16 cellular contexts compared by ENCODE assay signal in the genomic region with DNA sequence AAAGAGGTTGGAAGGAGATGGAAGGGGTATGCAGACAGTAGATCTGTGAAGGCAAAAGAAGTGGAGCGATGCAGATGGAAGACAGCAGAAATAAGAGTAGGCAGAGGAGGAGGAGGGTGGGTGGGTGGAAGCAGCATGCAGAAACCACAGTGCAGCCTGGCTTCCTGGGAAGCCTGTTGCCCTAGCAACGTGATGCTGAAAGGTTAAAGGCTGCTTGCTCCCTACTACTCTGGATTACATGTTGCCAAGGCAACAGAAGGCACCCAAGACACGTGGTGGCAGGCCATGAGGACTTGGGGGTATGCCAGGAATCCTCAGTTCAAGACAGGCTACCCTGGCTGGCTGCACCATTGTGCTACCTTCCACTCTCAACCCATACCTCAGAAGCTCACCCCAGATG.
A peak's percentile ranks its signal among the peaks of the same experiment; 100 is the strongest.
DNase-seq lines count a peak whose midpoint lies in the region; ATAC-seq, FAIRE-seq and TF ChIP-seq lines count a peak whose summit lies in the region.
"Had no signal": no experiment of that assay in that cellular context is flagged by ENCODE, and none has a peak within 500 bp of the region (broad histone marks: within the 10 kb centered on the region; RNA-seq: fewer than 3 reads in every experiment).

No MANE protein-coding gene starts in this region.

- H3K36me3 Mint-ChIP-seq in endodermal cell (ENCODE audit: low read depth), result no peaks in the 10 kb centered on the region

- peaks cover 24% of the 10 kb centered on the region for H3K27me3 ChIP-seq in endodermal cell (ENCODE audit: control insufficient read depth, insufficient read depth, low read length, poor library complexity, severe bottlenecking)
- H3K27me3 ChIP-seq: Peyer's patch had no signal

- no peak overlapping the region for H3K9ac ChIP-seq in endodermal cell (ENCODE audit: extremely low read depth, low read length, poor library complexity, severe bottlenecking)

- H3K4me1 ChIP-seq in endodermal cell (ENCODE audit: control insufficient read depth, insufficient read depth, low read length), result peaks cover 22% of the 10 kb centered on the region
- H3K4me1 ChIP-seq: Peyer's patch had no signal

- H3K9me3 ChIP-seq in endodermal cell (ENCODE audit: control insufficient read depth, low read length), result no peaks in the 10 kb centered on the region
- H3K9me3 ChIP-seq: Peyer's patch had no signal

- H3K9me3 Mint-ChIP-seq in endodermal cell, result no peaks in the 10 kb centered on the region
- H3K9me3 Mint-ChIP-seq: activated T-helper 1 cell treated with anti-CD3 and anti-CD28 coated beads, Interleukin-12 subunit alpha, Interleukin-12 subunit beta, Interleukin-2, Interleukin-4 antibody, amounts not matched to agents 30 ng/mL and 10 ng/mL and 1 ng/mL, durations not matched to agents 14 hours and 24 hours and 36 hours had no signal

- WGBS in endodermal cell (ENCODE audit: insufficient coverage in 1 of 2, insufficient read length in 1 of 2), 2 experiments, result 19 to 41% methylated on average over 2 to 3 of the region's 3 CpGs

- peak; percentile 51 for DNase-seq in DMS153 (lab: John Stamatoyannopoulos, UW)
- DNase-seq in DMS153 treated with DMSO at 0.1 percent for 48 hours (lab: John Stamatoyannopoulos, UW; ENCODE audit: unreplicated experiment), result no peak
- peak; percentile 9 for DNase-seq in NCI-H2196 (lab: John Stamatoyannopoulos, UW; ENCODE audit: unreplicated experiment)
- peak; percentile 89 for DNase-seq in endodermal cell
- DNase-seq in putamen (ENCODE audit: low spot score), result peak; percentile 59
- DNase-seq in H54 (ENCODE audit: insufficient read length, low spot score), result no peak
- DNase-seq: 8988T; activated CD4-positive, alpha-beta T cell treated with anti-CD3 and anti-CD28 coated beads, Interleukin-2, amount 50 U/mL, for 4 hours; central memory CD4-positive, alpha-beta T cell; GDM1; mesenchymal stem cell; NCI-H510A; Peyer's patch had no signal

- H3K27ac ChIP-seq in endodermal cell (ENCODE audit: low read depth, low read length), result peak overlapping the region; percentile 46
- H3K27ac ChIP-seq: Peyer's patch had no signal

- no peak overlapping the region for H3K27ac Mint-ChIP-seq in endodermal cell
- H3K27ac Mint-ChIP-seq: activated T-helper 1 cell treated with anti-CD3 and anti-CD28 coated beads, Interleukin-12 subunit alpha, Interleukin-12 subunit beta, Interleukin-2, Interleukin-4 antibody, amounts not matched to agents 30 ng/mL and 10 ng/mL and 1 ng/mL, durations not matched to agents 14 hours and 24 hours and 36 hours had no signal

- no peak for FAIRE-seq in H54 (lab: Jason Lieb, UNC)

- TF ChIP-seq CTCF in endodermal cell (conservative IDR thresholded peaks at IDR 0.05), result no peak

- no peak overlapping the region for H3K4me3 Mint-ChIP-seq in endodermal cell
- H3K4me3 Mint-ChIP-seq: activated T-helper 1 cell treated with anti-CD3 and anti-CD28 coated beads, Interleukin-12 subunit alpha, Interleukin-12 subunit beta, Interleukin-2, Interleukin-4 antibody, amounts not matched to agents 30 ng/mL and 10 ng/mL and 1 ng/mL, durations not matched to agents 14 hours and 24 hours and 36 hours had no signal

- no peak for ATAC-seq in SK-N-SH treated with all-trans-retinoic acid at 6 μM for 48 hours
- ATAC-seq in GM18870 (IDR thresholded peaks at IDR 0.05; ENCODE audit: unreplicated experiment), result no peak

- H3K4me3 ChIP-seq in endodermal cell (ENCODE audit: low read length), result no peak overlapping the region
- H3K4me3 ChIP-seq: Peyer's patch had no signal

- peaks cover 67% of the 10 kb centered on the region for H3K27me3 Mint-ChIP-seq in endodermal cell (ENCODE audit: insufficient read depth)

- TF ChIP-seq POLR2A in H54 (IDR thresholded peaks at IDR 0.05; ENCODE audit: low read depth, low read length), result no peak

- H3K4me1 Mint-ChIP-seq in endodermal cell, result peaks cover 30% of the 10 kb centered on the region

- H3K36me3 ChIP-seq in endodermal cell (ENCODE audit: control insufficient read depth, insufficient read depth, low read length), result no peaks in the 10 kb centered on the region
- H3K36me3 ChIP-seq: Peyer's patch had no signal

TF ChIP-seq in SK-N-SH treated with all-trans-retinoic acid at 6 μM for 48 hours, 23 proteins besides CTCF, POLR2A, EP300 and RAD21:
- TF ChIP-seq RARB (CRISPR knock-in tag; IDR thresholded peaks at IDR 0.05), result no peak
- no peak for TF ChIP-seq OSR1 (CRISPR knock-in tag; IDR thresholded peaks at IDR 0.05)
- TF ChIP-seq ARNTL (CRISPR knock-in tag; IDR thresholded peaks at IDR 0.05; ENCODE audit: borderline replicate concordance, low read depth), result no peak
- no peak for TF ChIP-seq ZNF565 (CRISPR knock-in tag; conservative IDR thresholded peaks at IDR 0.05; ENCODE audit: low read depth)
- TF ChIP-seq, protein P1, sequence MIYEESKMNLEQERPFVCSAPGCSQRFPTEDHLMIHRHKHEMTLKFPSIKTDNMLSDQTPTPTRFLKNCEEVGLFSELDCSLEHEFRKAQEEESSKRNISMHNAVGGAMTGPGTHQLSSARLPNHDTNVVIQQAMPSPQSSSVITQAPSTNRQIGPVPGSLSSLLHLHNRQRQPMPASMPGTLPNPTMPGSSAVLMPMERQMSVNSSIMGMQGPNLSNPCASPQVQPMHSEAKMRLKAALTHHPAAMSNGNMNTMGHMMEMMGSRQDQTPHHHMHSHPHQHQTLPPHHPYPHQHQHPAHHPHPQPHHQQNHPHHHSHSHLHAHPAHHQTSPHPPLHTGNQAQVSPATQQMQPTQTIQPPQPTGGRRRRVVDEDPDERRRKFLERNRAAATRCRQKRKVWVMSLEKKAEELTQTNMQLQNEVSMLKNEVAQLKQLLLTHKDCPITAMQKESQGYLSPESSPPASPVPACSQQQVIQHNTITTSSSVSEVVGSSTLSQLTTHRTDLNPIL (CRISPR knock-in tag; IDR thresholded peaks at IDR 0.05; ENCODE audit: low read depth), result no peak
- TF ChIP-seq, protein P2, sequence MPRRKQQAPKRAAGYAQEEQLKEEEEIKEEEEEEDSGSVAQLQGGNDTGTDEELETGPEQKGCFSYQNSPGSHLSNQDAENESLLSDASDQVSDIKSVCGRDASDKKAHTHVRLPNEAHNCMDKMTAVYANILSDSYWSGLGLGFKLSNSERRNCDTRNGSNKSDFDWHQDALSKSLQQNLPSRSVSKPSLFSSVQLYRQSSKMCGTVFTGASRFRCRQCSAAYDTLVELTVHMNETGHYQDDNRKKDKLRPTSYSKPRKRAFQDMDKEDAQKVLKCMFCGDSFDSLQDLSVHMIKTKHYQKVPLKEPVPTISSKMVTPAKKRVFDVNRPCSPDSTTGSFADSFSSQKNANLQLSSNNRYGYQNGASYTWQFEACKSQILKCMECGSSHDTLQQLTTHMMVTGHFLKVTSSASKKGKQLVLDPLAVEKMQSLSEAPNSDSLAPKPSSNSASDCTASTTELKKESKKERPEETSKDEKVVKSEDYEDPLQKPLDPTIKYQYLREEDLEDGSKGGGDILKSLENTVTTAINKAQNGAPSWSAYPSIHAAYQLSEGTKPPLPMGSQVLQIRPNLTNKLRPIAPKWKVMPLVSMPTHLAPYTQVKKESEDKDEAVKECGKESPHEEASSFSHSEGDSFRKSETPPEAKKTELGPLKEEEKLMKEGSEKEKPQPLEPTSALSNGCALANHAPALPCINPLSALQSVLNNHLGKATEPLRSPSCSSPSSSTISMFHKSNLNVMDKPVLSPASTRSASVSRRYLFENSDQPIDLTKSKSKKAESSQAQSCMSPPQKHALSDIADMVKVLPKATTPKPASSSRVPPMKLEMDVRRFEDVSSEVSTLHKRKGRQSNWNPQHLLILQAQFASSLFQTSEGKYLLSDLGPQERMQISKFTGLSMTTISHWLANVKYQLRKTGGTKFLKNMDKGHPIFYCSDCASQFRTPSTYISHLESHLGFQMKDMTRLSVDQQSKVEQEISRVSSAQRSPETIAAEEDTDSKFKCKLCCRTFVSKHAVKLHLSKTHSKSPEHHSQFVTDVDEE (CRISPR knock-in tag; IDR thresholded peaks at IDR 0.05), result no peak
- TF ChIP-seq ISL1 (CRISPR knock-in tag; IDR thresholded peaks at IDR 0.05), result no peak
- no peak for TF ChIP-seq ESRRG (CRISPR knock-in tag; IDR thresholded peaks at IDR 0.05)
- TF ChIP-seq SNAI2 (CRISPR knock-in tag; IDR thresholded peaks at IDR 0.05), result no peak
- no peak for TF ChIP-seq BACH2 (CRISPR knock-in tag; IDR thresholded peaks at IDR 0.05; ENCODE audit: borderline replicate concordance)
- no peak for TF ChIP-seq ZNF70 (CRISPR knock-in tag; IDR thresholded peaks at IDR 0.05)
- no peak for TF ChIP-seq GLIS3 (CRISPR knock-in tag; IDR thresholded peaks at IDR 0.05)
- TF ChIP-seq, protein P3, sequence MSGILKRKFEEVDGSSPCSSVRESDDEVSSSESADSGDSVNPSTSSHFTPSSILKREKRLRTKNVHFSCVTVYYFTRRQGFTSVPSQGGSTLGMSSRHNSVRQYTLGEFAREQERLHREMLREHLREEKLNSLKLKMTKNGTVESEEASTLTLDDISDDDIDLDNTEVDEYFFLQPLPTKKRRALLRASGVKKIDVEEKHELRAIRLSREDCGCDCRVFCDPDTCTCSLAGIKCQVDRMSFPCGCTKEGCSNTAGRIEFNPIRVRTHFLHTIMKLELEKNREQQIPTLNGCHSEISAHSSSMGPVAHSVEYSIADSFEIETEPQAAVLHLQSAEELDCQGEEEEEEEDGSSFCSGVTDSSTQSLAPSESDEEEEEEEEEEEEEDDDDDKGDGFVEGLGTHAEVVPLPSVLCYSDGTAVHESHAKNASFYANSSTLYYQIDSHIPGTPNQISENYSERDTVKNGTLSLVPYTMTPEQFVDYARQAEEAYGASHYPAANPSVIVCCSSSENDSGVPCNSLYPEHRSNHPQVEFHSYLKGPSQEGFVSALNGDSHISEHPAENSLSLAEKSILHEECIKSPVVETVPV (CRISPR knock-in tag; IDR thresholded peaks at IDR 0.05), result no peak
- no peak for TF ChIP-seq PPARA (CRISPR knock-in tag; IDR thresholded peaks at IDR 0.05; ENCODE audit: borderline replicate concordance)
- TF ChIP-seq, protein P4, sequence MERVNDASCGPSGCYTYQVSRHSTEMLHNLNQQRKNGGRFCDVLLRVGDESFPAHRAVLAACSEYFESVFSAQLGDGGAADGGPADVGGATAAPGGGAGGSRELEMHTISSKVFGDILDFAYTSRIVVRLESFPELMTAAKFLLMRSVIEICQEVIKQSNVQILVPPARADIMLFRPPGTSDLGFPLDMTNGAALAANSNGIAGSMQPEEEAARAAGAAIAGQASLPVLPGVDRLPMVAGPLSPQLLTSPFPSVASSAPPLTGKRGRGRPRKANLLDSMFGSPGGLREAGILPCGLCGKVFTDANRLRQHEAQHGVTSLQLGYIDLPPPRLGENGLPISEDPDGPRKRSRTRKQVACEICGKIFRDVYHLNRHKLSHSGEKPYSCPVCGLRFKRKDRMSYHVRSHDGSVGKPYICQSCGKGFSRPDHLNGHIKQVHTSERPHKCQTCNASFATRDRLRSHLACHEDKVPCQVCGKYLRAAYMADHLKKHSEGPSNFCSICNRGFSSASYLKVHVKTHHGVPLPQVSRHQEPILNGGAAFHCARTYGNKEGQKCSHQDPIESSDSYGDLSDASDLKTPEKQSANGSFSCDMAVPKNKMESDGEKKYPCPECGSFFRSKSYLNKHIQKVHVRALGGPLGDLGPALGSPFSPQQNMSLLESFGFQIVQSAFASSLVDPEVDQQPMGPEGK (CRISPR knock-in tag; IDR thresholded peaks at IDR 0.05; ENCODE audit: borderline replicate concordance), result no peak

Comparison
In these comparisons a context has a peak if more than half of its experiments do, and no peak if none do; other contexts are left out.
1. DNase-seq: peak in DMS153 (single experiment), NCI-H2196 (single experiment), endodermal cell (single experiment) and putamen (single experiment); none in DMS153 treated with DMSO at 0.1 percent for 48 hours (single experiment) and H54 (single experiment).